Comparison of ENCODE assay signal across 24 cellular contexts in the genomic region with DNA sequence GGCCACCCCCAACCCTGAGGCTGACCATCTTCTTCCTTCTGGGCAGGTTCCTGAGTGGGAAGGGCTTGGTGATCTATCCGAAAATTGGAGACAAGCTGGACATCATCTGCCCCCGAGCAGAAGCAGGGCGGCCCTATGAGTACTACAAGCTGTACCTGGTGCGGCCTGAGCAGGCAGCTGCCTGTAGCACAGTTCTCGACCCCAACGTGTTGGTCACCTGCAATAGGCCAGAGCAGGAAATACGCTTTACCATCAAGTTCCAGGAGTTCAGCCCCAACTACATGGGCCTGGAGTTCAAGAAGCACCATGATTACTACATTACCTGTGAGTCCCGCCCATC. TPM values are rescaled to one million over a fixed set of nuclear protein-coding genes. Genes with fewer than 3 reads are reported as not detected.
DNase-seq lines count a peak whose midpoint lies in the region; ATAC-seq and TF ChIP-seq lines count a peak whose summit lies in the region.
"Had no signal": no experiment of that assay in that cellular context is flagged by ENCODE, and none has a peak within 500 bp of the region (broad histone marks: within the 10 kb centered on the region; RNA-seq: fewer than 3 reads in every experiment).

No MANE protein-coding gene starts in this region.

- no peak for DNase-seq in MCF 10A (ENCODE audit: unreplicated experiment)
- no peak for DNase-seq in mammary epithelial cell
- DNase-seq in coronary artery (ENCODE audit: low spot score), result peak; percentile 47
- peak; percentile 75 for DNase-seq in osteoblast (ENCODE audit: insufficient read length, low spot score, missing footprints)
- no peak for DNase-seq in transverse colon
- no peak for DNase-seq in NOMO-1 treated with DMSO at 0.1 percent for 48 hours (lab: John Stamatoyannopoulos, UW; ENCODE audit: unreplicated experiment)
- no peak for DNase-seq in caudate nucleus (lab: John Stamatoyannopoulos, UW)
- DNase-seq: DMS153, DND-41, GM23248, H7, Karpas-422, NCI-H1092 treated with DMSO at 0.1 percent for 48 hours, NCI-H1436, NCI-H187, NCI-H2081 treated with DMSO at 0.1 percent for 48 hours, NCI-H2171, NCI-H226, NCI-H510A, NCI-H69, OCI-M1, SK-N-SH had no signal

- intact Hi-C loops in MCF 10A (cut with micrococcal nuclease) (loop anchor here (10.0 kb wide), 1 partner anchor 96 kb away; no protein-coding TSS in a partner anchor), mammary epithelial cell (cut with micrococcal nuclease) (no loop called here), transverse colon (cut with DNase I; ENCODE audit: low total_unique reads) (no loop called here)

- peaks cover 32% of the 10 kb centered on the region for H3K27me3 Mint-ChIP-seq in MCF 10A (ENCODE audit: insufficient read depth, unreplicated experiment)

- H3K79me2 ChIP-seq in mammary epithelial cell (ENCODE audit: insufficient read depth, low read length), result peaks cover 86% of the 10 kb centered on the region
- H3K79me2 ChIP-seq in osteoblast (ENCODE audit: insufficient read depth, low read length), result peaks cover 20% of the 10 kb centered on the region

- TF ChIP-seq POLR2A in transverse colon (IDR thresholded peaks at IDR 0.05), result no peak

- H4K20me1 ChIP-seq in mammary epithelial cell (ENCODE audit: insufficient read depth, low read length) (no peaks in the 10 kb centered on the region), osteoblast (ENCODE audit: insufficient read depth, low read length) (peaks cover 40% of the 10 kb centered on the region)

- H3K9ac ChIP-seq in mammary epithelial cell (ENCODE audit: insufficient read depth, low read length), result no peak overlapping the region
- H3K9ac ChIP-seq: GM23248, SK-N-SH had no signal

- no peak for TF ChIP-seq CTCF in MCF 10A (IDR thresholded peaks at IDR 0.05; ENCODE audit: unreplicated experiment)
- no peak for TF ChIP-seq CTCF in mammary epithelial cell (conservative IDR thresholded peaks at IDR 0.05 in 1 of 2, IDR thresholded peaks at IDR 0.05 in 1 of 2; ENCODE audit: extremely low read depth in 1 of 2, insufficient read depth in 1 of 2, low read depth in 1 of 2, low read length in 2 of 2)
- no peak for TF ChIP-seq CTCF in coronary artery (IDR thresholded peaks at IDR 0.05)
- no peak for TF ChIP-seq CTCF in osteoblast (IDR thresholded peaks at IDR 0.05; ENCODE audit: extremely low read depth, low read depth, low read length)
- TF ChIP-seq CTCF in transverse colon (IDR thresholded peaks at IDR 0.05), result no peak

- H2AFZ ChIP-seq in mammary epithelial cell (ENCODE audit: low read depth, low read length) (no peak overlapping the region), osteoblast (ENCODE audit: low read length) (no peak overlapping the region)
- H2AFZ ChIP-seq: GM23248 had no signal

- BruUV-seq in MCF 10A (replicated peaks; lab: Mats Ljungman, UMichigan) (no TSS peak), mammary epithelial cell (replicated peaks; lab: Mats Ljungman, UMichigan) (no TSS peak)

- H3K4me3 ChIP-seq in mammary epithelial cell (replicated peaks in 1 of 3; ENCODE audit: insufficient read depth in 1 of 3, low read depth in 2 of 3, low read length in 3 of 3) (no peak overlapping the region), coronary artery (no peak overlapping the region), osteoblast (ENCODE audit: insufficient read depth, low read length) (no peak overlapping the region), transverse colon (no peak overlapping the region)
- H3K4me3 ChIP-seq: GM23248, Peyer's patch had no signal

- no peak for TF ChIP-seq EP300 in transverse colon (IDR thresholded peaks at IDR 0.05; ENCODE audit: low read depth)

- H3K27ac Mint-ChIP-seq in MCF 10A (ENCODE audit: low read depth, unreplicated experiment), result peak overlapping the region; percentile 46

- H3K27me3 ChIP-seq in mammary epithelial cell (ENCODE audit: insufficient read depth, low read length), result no peaks in the 10 kb centered on the region
- peaks cover 8% of the 10 kb centered on the region for H3K27me3 ChIP-seq in osteoblast (ENCODE audit: insufficient read depth, low read length)
- no peaks in the 10 kb centered on the region for H3K27me3 ChIP-seq in transverse colon
- H3K27me3 ChIP-seq: Peyer's patch had no signal

- CTCF ChIA-PET in MCF 10A (lab: Yijun Ruan, JAX), result interaction anchor here (0.8 kb wide), 1 partner anchor 11 kb away, joined by 5 read pairs; no protein-coding TSS in a partner anchor
- CTCF ChIA-PET in mammary epithelial cell (lab: Charles Lee; ENCODE audit: low non-redundant PET), result no interaction called here

- 75% methylated on average over 5 of the region's 8 CpGs for WGBS in mammary epithelial cell (ENCODE audit: low coverage, missing lambda C conversion rate)
- WGBS in transverse colon (ENCODE audit: low coverage in 1 of 2), 2 donors, result 77% methylated on average over 8 of the region's 8 CpGs; no CpG with 5 or more reads in 1 of the 2 donors

- ATAC-seq in GM18511 (IDR thresholded peaks at IDR 0.05; ENCODE audit: unreplicated experiment), result no peak

- dilution Hi-C loops in mammary epithelial cell (cut with HindIII; ENCODE audit: low sequenced_read_pairs), result no loop called here

- peaks cover 35% of the 10 kb centered on the region for H3K36me3 Mint-ChIP-seq in MCF 10A (ENCODE audit: insufficient read depth, unreplicated experiment)

- H3K36me3 ChIP-seq in mammary epithelial cell (ENCODE audit: insufficient read depth, low read length) (peaks cover 5% of the 10 kb centered on the region), osteoblast (ENCODE audit: insufficient read depth, low read length) (peaks cover 4% of the 10 kb centered on the region), transverse colon (no peaks in the 10 kb centered on the region)

- H3K4me1 Mint-ChIP-seq in MCF 10A (ENCODE audit: insufficient read depth, unreplicated experiment), result peaks cover 13% of the 10 kb centered on the region

- POLR2A ChIA-PET in MCF 10A (lab: Yijun Ruan, JAX), result no interaction called here

- H3K9me3 ChIP-seq in mammary epithelial cell (replicated peaks; ENCODE audit: insufficient read depth, low read length) (no peaks in the 10 kb centered on the region), osteoblast (ENCODE audit: low read depth, low read length) (no peaks in the 10 kb centered on the region), transverse colon (no peaks in the 10 kb centered on the region)
- H3K9me3 ChIP-seq: Peyer's patch, SK-N-SH had no signal

- peaks cover 6% of the 10 kb centered on the region for H3K9me3 Mint-ChIP-seq in MCF 10A (ENCODE audit: unreplicated experiment)

- in situ Hi-C loops in mammary epithelial cell (cut with MboI; ENCODE audit: low sequenced_read_pairs in 2 of 2), result loop anchor here (10.0 to 25.0 kb wide), 3 partner anchors 96 to 299 kb away; no protein-coding TSS in a partner anchor
- in situ Hi-C loops in transverse colon (cut with MboI; ENCODE audit: low pct_ligation_motif_present in 1 of 4, low pct_unique_long_range_greater_than_20kb in 1 of 4, low sequenced_read_pairs in 3 of 4), result no loop called here

- H3K4me2 ChIP-seq in mammary epithelial cell (ENCODE audit: insufficient read depth, low read depth, low read length) (no peak overlapping the region), osteoblast (ENCODE audit: insufficient read depth, low read length) (no peak overlapping the region)
- H3K4me2 ChIP-seq: SK-N-SH had no signal

- H3K4me3 Mint-ChIP-seq in MCF 10A (ENCODE audit: unreplicated experiment), result no peak overlapping the region

- H3K27ac ChIP-seq in mammary epithelial cell (ENCODE audit: insufficient read depth, low read depth, low read length) (no peak overlapping the region), coronary artery (no peak overlapping the region), osteoblast (ENCODE audit: low read depth, low read length) (no peak overlapping the region), transverse colon (peak overlapping the region in 3 of 4 donors; percentile 23 to 37 (median 25)), caudate nucleus (ENCODE audit: low read depth, low read length) (no peak overlapping the region)
- H3K27ac ChIP-seq: GM23248 had no signal

- H3K4me1 ChIP-seq in mammary epithelial cell (ENCODE audit: insufficient read depth, low read length), result peaks cover 74% of the 10 kb centered on the region
- H3K4me1 ChIP-seq in osteoblast (ENCODE audit: insufficient read depth, low read length), result no peaks in the 10 kb centered on the region
- H3K4me1 ChIP-seq in transverse colon, result peaks cover 12 to 57% (median 29%) of the 10 kb centered on the region in 4 donors

RNA-seq across cellular contexts. Expression of gene EFNB1, which starts 9.7 kb away (rescaled TPM):
- total RNA-seq in MCF 10A (2022), result 38.9 and 42.9 TPM in 2 replicates
- 100 to 1,000 TPM; 143 to 167 TPM for total RNA-seq in mammary epithelial cell
- polyA plus RNA-seq in mammary epithelial cell, result 121 TPM
- 68.9 TPM for polyA minus RNA-seq in mammary epithelial cell
- 34.7 and 35.7 TPM in 2 replicates for total RNA-seq in osteoblast
- 10 to 100 TPM; 54.1 to 85.3 (median 69.0) TPM for total RNA-seq in transverse colon

Comparison
In these comparisons a context has a peak if more than half of its experiments do, and no peak if none do; other contexts are left out.
1. DNase-seq: peak in coronary artery (single experiment) and osteoblast (single experiment); none in MCF 10A (single experiment), mammary epithelial cell (single experiment), transverse colon (single experiment), NOMO-1 treated with DMSO at 0.1 percent for 48 hours (single experiment) and caudate nucleus (0 of 61).
2. H3K27ac ChIP-seq: peak in transverse colon (3 of 4); none in mammary epithelial cell (single experiment), coronary artery (0 of 2), osteoblast (single experiment) and caudate nucleus (single experiment).
3. in situ Hi-C loops: an anchor here in mammary epithelial cell (10.0 to 25.0 kb wide); none called in transverse colon.